1 cellular context compared by ENCODE assay signal in the genomic region with DNA sequence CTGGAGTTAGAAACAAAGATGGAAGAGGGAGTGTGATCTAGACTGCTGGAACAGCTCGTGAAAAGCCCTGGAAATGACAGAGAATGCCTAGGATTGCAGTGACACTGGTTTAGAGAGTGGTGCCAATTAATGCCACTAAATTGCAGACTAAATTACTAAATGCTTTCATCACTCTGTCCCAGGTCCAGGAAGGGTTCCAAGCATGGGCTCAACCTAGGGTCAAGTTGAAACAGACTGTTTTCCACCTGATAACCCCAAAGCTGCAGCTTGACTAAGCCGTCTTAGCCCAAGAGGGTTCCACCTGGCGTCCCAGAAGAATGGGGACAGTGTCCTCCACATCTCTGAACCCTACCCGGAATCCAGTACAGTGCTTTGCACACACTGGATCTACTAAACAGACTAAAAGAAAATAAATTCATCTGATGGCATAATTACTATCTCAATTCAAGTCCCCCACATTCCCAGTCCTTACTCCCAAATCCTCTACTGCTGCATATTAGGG.
A peak's percentile ranks its signal among the peaks of the same experiment; 100 is the strongest.
TF ChIP-seq lines count a peak whose summit lies in the region.

No MANE protein-coding gene starts in this region.

TF ChIP-seq in endothelial cell of umbilical vein, 7 proteins besides CTCF, POLR2A, EP300 and RAD21:
- TF ChIP-seq FOS (IDR thresholded peaks at IDR 0.05; ENCODE audit: borderline replicate concordance, insufficient read depth, low read length) (no peak), JUN (IDR thresholded peaks at IDR 0.05; ENCODE audit: borderline replicate concordance, insufficient read depth, insufficient read length, low read depth) (no peak), POLR2AphosphoS5 (IDR thresholded peaks at IDR 0.05; ENCODE audit: insufficient read depth, low read depth, low read length) (no peak), EZH2 (IDR thresholded peaks at IDR 0.05; ENCODE audit: borderline replicate concordance, low read depth, low read length, severe bottlenecking) (peak; percentile 41), GATA2 (IDR thresholded peaks at IDR 0.05; ENCODE audit: insufficient read depth, insufficient read length, low read depth, low read length) (no peak)
- TF ChIP-seq, protein P1, sequence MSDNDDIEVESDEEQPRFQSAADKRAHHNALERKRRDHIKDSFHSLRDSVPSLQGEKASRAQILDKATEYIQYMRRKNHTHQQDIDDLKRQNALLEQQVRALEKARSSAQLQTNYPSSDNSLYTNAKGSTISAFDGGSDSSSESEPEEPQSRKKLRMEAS (IDR thresholded peaks at IDR 0.05; ENCODE audit: insufficient read depth, insufficient read length), result no peak
